In genomic region chr12:53098354-53098981, GRCh38 we compare ENCODE assay signal across 7 cellular contexts. TPM values are rescaled to one million over a fixed set of nuclear protein-coding genes. Genes with fewer than 3 reads are reported as not detected.
A peak's percentile ranks its signal among the peaks of the same experiment; 100 is the strongest.
DNase-seq lines count a peak whose midpoint lies in the region; ATAC-seq and TF ChIP-seq lines count a peak whose summit lies in the region.

No MANE protein-coding gene starts in this region.

- H3K36me3 Mint-ChIP-seq in HFFc6 (ENCODE audit: low read depth) (no peaks in the 10 kb centered on the region), neural crest cell (ENCODE audit: low read depth) (no peaks in the 10 kb centered on the region)
- no peaks in the 10 kb centered on the region for H3K36me3 Mint-ChIP-seq in activated CD8-positive, alpha-beta T cell treated with anti-CD3 and anti-CD28 coated beads for 36 hours (ENCODE audit: low read depth)

- POLR2A ChIA-PET in activated CD8-positive, alpha-beta T cell treated with anti-CD3 and anti-CD28 coated beads for 36 hours (lab: Charles Lee), result interaction anchor here (0.6 to 5.0 kb wide), 16 partner anchors 12 to 226 kb away, joined by 3 to 32 read pairs (median 4); partner anchors contain the start of genes CSAD, SPRYD3 and ZNF740

- CTCF ChIA-PET in activated CD8-positive, alpha-beta T cell treated with anti-CD3 and anti-CD28 coated beads for 36 hours (lab: Charles Lee), result interaction anchor here (0.8 to 31.8 kb wide), 25 partner anchors 8 to 226 kb away, joined by 3 to 553 read pairs (median 4); partner anchors contain the start of genes MYG1, SPRYD3 and TNS2

- H3K27ac Mint-ChIP-seq in HFFc6, result peak overlapping the region; percentile 95
- peak overlapping the region; percentile 86 for H3K27ac Mint-ChIP-seq in activated CD8-positive, alpha-beta T cell treated with anti-CD3 and anti-CD28 coated beads for 36 hours
- no peak overlapping the region for H3K27ac Mint-ChIP-seq in neural crest cell (ENCODE audit: unreplicated experiment)

- H3K4me3 Mint-ChIP-seq in HFFc6 (peak overlapping the region; percentile 95), neural crest cell (peak overlapping the region; percentile 84)
- peak overlapping the region; percentile 69 for H3K4me3 Mint-ChIP-seq in activated CD8-positive, alpha-beta T cell treated with anti-CD3 and anti-CD28 coated beads for 36 hours

- no peak for TF ChIP-seq CTCF in HFFc6 (IDR thresholded peaks at IDR 0.05)
- TF ChIP-seq CTCF in activated CD8-positive, alpha-beta T cell treated with anti-CD3 and anti-CD28 coated beads for 36 hours (IDR thresholded peaks at IDR 0.05), result no peak
- TF ChIP-seq CTCF in esophagus squamous epithelium (IDR thresholded peaks at IDR 0.05), result no peak
- TF ChIP-seq CTCF in neural crest cell (conservative IDR thresholded peaks at IDR 0.05), result no peak

- H3K9me3 Mint-ChIP-seq in HFFc6, result no peaks in the 10 kb centered on the region
- H3K9me3 Mint-ChIP-seq in activated CD8-positive, alpha-beta T cell treated with anti-CD3 and anti-CD28 coated beads for 36 hours, result no peaks in the 10 kb centered on the region
- no peaks in the 10 kb centered on the region for H3K9me3 Mint-ChIP-seq in neural crest cell

- peaks cover 0 to 14% (median 0%) of the 10 kb centered on the region in 3 donors for H3K36me3 ChIP-seq in esophagus squamous epithelium

- H3K27ac ChIP-seq in esophagus squamous epithelium, result peak overlapping the region; percentile 77 to 93 (median 87)

- H3K27me3 ChIP-seq in esophagus squamous epithelium, result no peaks in the 10 kb centered on the region

- TF ChIP-seq POLR2A in esophagus squamous epithelium (IDR thresholded peaks at IDR 0.05), result no peak

- H3K27me3 Mint-ChIP-seq in HFFc6 (ENCODE audit: insufficient read depth), result peaks cover 5% of the 10 kb centered on the region; the same call in 1 of the 2 replicates
- peaks cover 2% of the 10 kb centered on the region for H3K27me3 Mint-ChIP-seq in activated CD8-positive, alpha-beta T cell treated with anti-CD3 and anti-CD28 coated beads for 36 hours
- peaks cover 59% of the 10 kb centered on the region for H3K27me3 Mint-ChIP-seq in neural crest cell (ENCODE audit: low read depth)

- DNase-seq in HFFc6 (peak; percentile 76), esophagus squamous epithelium (lab: John Stamatoyannopoulos, UW) (no peak), neural crest cell (ENCODE audit: low read depth, low spot score) (no peak), retina (no peak)
- peak; percentile 74 for DNase-seq in activated CD8-positive, alpha-beta T cell treated with anti-CD3 and anti-CD28 coated beads for 36 hours

- peak overlapping the region; percentile 39 to 86 (median 59) for H3K4me3 ChIP-seq in esophagus squamous epithelium

- WGBS in esophagus squamous epithelium, 2 donors, result 16 to 33% methylated on average over 12 to 13 of the region's 13 CpGs

- peak; percentile 29 for ATAC-seq in activated CD8-positive, alpha-beta T cell treated with anti-CD3 and anti-CD28 coated beads for 36 hours
- ATAC-seq in GM19351 (IDR thresholded peaks at IDR 0.05; ENCODE audit: unreplicated experiment) (no peak), HG02678 (IDR thresholded peaks at IDR 0.05; ENCODE audit: unreplicated experiment) (no peak)

- H3K9me3 ChIP-seq in esophagus squamous epithelium, result no peaks in the 10 kb centered on the region

- H3K4me1 Mint-ChIP-seq in HFFc6 (ENCODE audit: low read depth), result peaks cover 59% of the 10 kb centered on the region
- peaks cover 48% of the 10 kb centered on the region for H3K4me1 Mint-ChIP-seq in activated CD8-positive, alpha-beta T cell treated with anti-CD3 and anti-CD28 coated beads for 36 hours (ENCODE audit: low read depth)
- H3K4me1 Mint-ChIP-seq in neural crest cell, result peaks cover 26% of the 10 kb centered on the region

- H3K4me1 ChIP-seq in esophagus squamous epithelium, result peaks cover 27 to 73% (median 38%) of the 10 kb centered on the region in 3 donors

- intact Hi-C loops in activated CD8-positive, alpha-beta T cell treated with anti-CD3 and anti-CD28 coated beads for 36 hours (cut with micrococcal nuclease), result loop anchor here (1.0 to 2.0 kb wide), 2 partner anchors 19 to 32 kb away; partner anchors contain the start of gene SPRYD3
- intact Hi-C loops in esophagus squamous epithelium (cut with DNase I), result no loop called here

RNA-seq across cellular contexts. Expression of gene IGFBP6, which starts 1.0 kb away (rescaled TPM):
- total RNA-seq in HFFc6 (2021; fragmentation: NEBNext Ultra II Directional; extraction: Animal tissue kit (Norgen Biotek cat#: 25700)), result 100 to 1,000 TPM; 317 to 444 (median 430) TPM
- 1 to 10 TPM; 2.0 to 2.3 TPM for total RNA-seq in activated CD8-positive, alpha-beta T cell treated with anti-CD3 and anti-CD28 coated beads for 36 hours
- total RNA-seq in esophagus squamous epithelium (100 to 1,000 TPM in 2 of 4 donors, 10 to 100 TPM in 2; 34.5 to 506 (median 94.0) TPM), neural crest cell (0.72 and 0.73 TPM in 2 replicates)

RNA-seq across cellular contexts. Expression of gene SOAT2, which starts 4.8 kb away (rescaled TPM):
- total RNA-seq in HFFc6 (2021; fragmentation: NEBNext Ultra II Directional; extraction: Animal tissue kit (Norgen Biotek cat#: 25700)), result under 1 TPM; 0.12 to 0.34 (median 0.18) TPM
- 1 to 10 TPM; 5.3 to 6.7 TPM for total RNA-seq in activated CD8-positive, alpha-beta T cell treated with anti-CD3 and anti-CD28 coated beads for 36 hours
- total RNA-seq in esophagus squamous epithelium (not detected), neural crest cell (not detected in 2 replicates)

RNA-seq across cellular contexts. Expression of gene SPRYD3, which starts 19.3 kb away (rescaled TPM):
- total RNA-seq in HFFc6 (2021; fragmentation: NEBNext Ultra II Directional; extraction: Animal tissue kit (Norgen Biotek cat#: 25700)), result 10 to 100 TPM; 50.5 to 59.4 (median 54.9) TPM
- 10 to 100 TPM; 24.8 to 25.0 TPM for total RNA-seq in activated CD8-positive, alpha-beta T cell treated with anti-CD3 and anti-CD28 coated beads for 36 hours
- total RNA-seq in esophagus squamous epithelium (10 to 100 TPM; 28.2 to 41.4 (median 29.2) TPM), neural crest cell (8.8 and 11.2 TPM in 2 replicates)

RNA-seq across cellular contexts. Expression of gene TNS2, which starts 48.6 kb away (rescaled TPM):
- 10 to 100 TPM; 44.3 to 69.2 (median 58.9) TPM for total RNA-seq in HFFc6 (2021; fragmentation: NEBNext Ultra II Directional; extraction: Animal tissue kit (Norgen Biotek cat#: 25700))
- 1 to 10 TPM; 1.1 to 1.6 TPM for total RNA-seq in activated CD8-positive, alpha-beta T cell treated with anti-CD3 and anti-CD28 coated beads for 36 hours
- total RNA-seq in esophagus squamous epithelium (10 to 100 TPM; 10.8 to 82.0 (median 20.8) TPM), neural crest cell (14.2 and 22.8 TPM in 2 replicates)

Comparison
In these comparisons a context has a peak if more than half of its experiments do, and no peak if none do; other contexts are left out.
1. DNase-seq: peak in HFFc6 (single experiment) and activated CD8-positive, alpha-beta T cell treated with anti-CD3 and anti-CD28 coated beads for 36 hours (single experiment); none in esophagus squamous epithelium (single experiment), neural crest cell (single experiment) and retina (single experiment).
2. RNA of gene IGFBP6, which starts 1.0 kb away (total RNA-seq): 317 to 444 TPM in HFFc6 and 34.5 to 506 TPM in esophagus squamous epithelium; 2.0 to 2.3 TPM in activated CD8-positive, alpha-beta T cell treated with anti-CD3 and anti-CD28 coated beads for 36 hours and 0.72 to 0.73 TPM in neural crest cell; every median in the first group is over 10 times any median in the second.
3. Peak in every context shown above with its lines, with median percentiles within 50 percentile points of each other: H3K4me3 Mint-ChIP-seq.